Comparison of ENCODE assay signal across 1 cellular context in genomic region chr2:105873721-105874120, GRCh38.
TF ChIP-seq lines count a peak whose summit lies in the region.

No MANE protein-coding gene starts in this region.

TF ChIP-seq in K562, 482 proteins besides CTCF, POLR2A, EP300 and RAD21 (continued from another document and continues in another):
- TF ChIP-seq ZNF592 (IDR thresholded peaks at IDR 0.05) (no peak), ATF1 (CRISPR knock-in tag; IDR thresholded peaks at IDR 0.05) (no peak), ATF1 (tag; IDR thresholded peaks at IDR 0.05) (no peak), PHF20 (IDR thresholded peaks at IDR 0.05; ENCODE audit: partially characterized antibody) (no peak), ZNF212 (CRISPR knock-in tag; IDR thresholded peaks at IDR 0.05) (no peak), ZNF75A (CRISPR knock-in tag; IDR thresholded peaks at IDR 0.05) (no peak), ZNF639 (CRISPR knock-in tag; conservative IDR thresholded peaks at IDR 0.05 in 1 of 2, IDR thresholded peaks at IDR 0.05 in 1 of 2) (no peak), SMARCA4 (IDR thresholded peaks at IDR 0.05) (peak; percentile 81), NFIX (CRISPR knock-in tag; IDR thresholded peaks at IDR 0.05; ENCODE audit: low read depth) (no peak), E2F3 (CRISPR knock-in tag; IDR thresholded peaks at IDR 0.05) (no peak), TAL1 (IDR thresholded peaks at IDR 0.05) (no peak), PYGO2 (tag; IDR thresholded peaks at IDR 0.05) (no peak), MAZ (CRISPR knock-in tag; conservative IDR thresholded peaks at IDR 0.05 in 1 of 2, IDR thresholded peaks at IDR 0.05 in 1 of 2) (peak in 1 of 2 experiments; percentile 48; a peak in 2 of 4 replicates), UBTF (IDR thresholded peaks at IDR 0.05; ENCODE audit: borderline replicate concordance in 1 of 2, low read depth in 2 of 2, low read length in 2 of 2) (no peak), SMAD3 (CRISPR knock-in tag; conservative IDR thresholded peaks at IDR 0.05) (no peak), FOXA1 (IDR thresholded peaks at IDR 0.05; ENCODE audit: borderline replicate concordance) (no peak), SREBF1 (IDR thresholded peaks at IDR 0.05; ENCODE audit: borderline replicate concordance, low read depth, low read length) (no peak), FOXO4 (CRISPR knock-in tag; IDR thresholded peaks at IDR 0.05) (no peak), ERF (CRISPR knock-in tag; IDR thresholded peaks at IDR 0.05) (no peak)
- TF ChIP-seq, protein P1, sequence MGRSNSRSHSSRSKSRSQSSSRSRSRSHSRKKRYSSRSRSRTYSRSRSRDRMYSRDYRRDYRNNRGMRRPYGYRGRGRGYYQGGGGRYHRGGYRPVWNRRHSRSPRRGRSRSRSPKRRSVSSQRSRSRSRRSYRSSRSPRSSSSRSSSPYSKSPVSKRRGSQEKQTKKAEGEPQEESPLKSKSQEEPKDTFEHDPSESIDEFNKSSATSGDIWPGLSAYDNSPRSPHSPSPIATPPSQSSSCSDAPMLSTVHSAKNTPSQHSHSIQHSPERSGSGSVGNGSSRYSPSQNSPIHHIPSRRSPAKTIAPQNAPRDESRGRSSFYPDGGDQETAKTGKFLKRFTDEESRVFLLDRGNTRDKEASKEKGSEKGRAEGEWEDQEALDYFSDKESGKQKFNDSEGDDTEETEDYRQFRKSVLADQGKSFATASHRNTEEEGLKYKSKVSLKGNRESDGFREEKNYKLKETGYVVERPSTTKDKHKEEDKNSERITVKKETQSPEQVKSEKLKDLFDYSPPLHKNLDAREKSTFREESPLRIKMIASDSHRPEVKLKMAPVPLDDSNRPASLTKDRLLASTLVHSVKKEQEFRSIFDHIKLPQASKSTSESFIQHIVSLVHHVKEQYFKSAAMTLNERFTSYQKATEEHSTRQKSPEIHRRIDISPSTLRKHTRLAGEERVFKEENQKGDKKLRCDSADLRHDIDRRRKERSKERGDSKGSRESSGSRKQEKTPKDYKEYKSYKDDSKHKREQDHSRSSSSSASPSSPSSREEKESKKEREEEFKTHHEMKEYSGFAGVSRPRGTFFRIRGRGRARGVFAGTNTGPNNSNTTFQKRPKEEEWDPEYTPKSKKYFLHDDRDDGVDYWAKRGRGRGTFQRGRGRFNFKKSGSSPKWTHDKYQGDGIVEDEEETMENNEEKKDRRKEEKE (IDR thresholded peaks at IDR 0.05; ENCODE audit: borderline replicate concordance in 1 of 2, control insufficient read depth in 1 of 2, low read depth in 2 of 2, low read length in 1 of 2), result no peak
- TF ChIP-seq, protein P2, sequence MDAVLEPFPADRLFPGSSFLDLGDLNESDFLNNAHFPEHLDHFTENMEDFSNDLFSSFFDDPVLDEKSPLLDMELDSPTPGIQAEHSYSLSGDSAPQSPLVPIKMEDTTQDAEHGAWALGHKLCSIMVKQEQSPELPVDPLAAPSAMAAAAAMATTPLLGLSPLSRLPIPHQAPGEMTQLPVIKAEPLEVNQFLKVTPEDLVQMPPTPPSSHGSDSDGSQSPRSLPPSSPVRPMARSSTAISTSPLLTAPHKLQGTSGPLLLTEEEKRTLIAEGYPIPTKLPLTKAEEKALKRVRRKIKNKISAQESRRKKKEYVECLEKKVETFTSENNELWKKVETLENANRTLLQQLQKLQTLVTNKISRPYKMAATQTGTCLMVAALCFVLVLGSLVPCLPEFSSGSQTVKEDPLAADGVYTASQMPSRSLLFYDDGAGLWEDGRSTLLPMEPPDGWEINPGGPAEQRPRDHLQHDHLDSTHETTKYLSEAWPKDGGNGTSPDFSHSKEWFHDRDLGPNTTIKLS (IDR thresholded peaks at IDR 0.05; ENCODE audit: borderline replicate concordance, low read depth), result no peak
- TF ChIP-seq, protein P3, sequence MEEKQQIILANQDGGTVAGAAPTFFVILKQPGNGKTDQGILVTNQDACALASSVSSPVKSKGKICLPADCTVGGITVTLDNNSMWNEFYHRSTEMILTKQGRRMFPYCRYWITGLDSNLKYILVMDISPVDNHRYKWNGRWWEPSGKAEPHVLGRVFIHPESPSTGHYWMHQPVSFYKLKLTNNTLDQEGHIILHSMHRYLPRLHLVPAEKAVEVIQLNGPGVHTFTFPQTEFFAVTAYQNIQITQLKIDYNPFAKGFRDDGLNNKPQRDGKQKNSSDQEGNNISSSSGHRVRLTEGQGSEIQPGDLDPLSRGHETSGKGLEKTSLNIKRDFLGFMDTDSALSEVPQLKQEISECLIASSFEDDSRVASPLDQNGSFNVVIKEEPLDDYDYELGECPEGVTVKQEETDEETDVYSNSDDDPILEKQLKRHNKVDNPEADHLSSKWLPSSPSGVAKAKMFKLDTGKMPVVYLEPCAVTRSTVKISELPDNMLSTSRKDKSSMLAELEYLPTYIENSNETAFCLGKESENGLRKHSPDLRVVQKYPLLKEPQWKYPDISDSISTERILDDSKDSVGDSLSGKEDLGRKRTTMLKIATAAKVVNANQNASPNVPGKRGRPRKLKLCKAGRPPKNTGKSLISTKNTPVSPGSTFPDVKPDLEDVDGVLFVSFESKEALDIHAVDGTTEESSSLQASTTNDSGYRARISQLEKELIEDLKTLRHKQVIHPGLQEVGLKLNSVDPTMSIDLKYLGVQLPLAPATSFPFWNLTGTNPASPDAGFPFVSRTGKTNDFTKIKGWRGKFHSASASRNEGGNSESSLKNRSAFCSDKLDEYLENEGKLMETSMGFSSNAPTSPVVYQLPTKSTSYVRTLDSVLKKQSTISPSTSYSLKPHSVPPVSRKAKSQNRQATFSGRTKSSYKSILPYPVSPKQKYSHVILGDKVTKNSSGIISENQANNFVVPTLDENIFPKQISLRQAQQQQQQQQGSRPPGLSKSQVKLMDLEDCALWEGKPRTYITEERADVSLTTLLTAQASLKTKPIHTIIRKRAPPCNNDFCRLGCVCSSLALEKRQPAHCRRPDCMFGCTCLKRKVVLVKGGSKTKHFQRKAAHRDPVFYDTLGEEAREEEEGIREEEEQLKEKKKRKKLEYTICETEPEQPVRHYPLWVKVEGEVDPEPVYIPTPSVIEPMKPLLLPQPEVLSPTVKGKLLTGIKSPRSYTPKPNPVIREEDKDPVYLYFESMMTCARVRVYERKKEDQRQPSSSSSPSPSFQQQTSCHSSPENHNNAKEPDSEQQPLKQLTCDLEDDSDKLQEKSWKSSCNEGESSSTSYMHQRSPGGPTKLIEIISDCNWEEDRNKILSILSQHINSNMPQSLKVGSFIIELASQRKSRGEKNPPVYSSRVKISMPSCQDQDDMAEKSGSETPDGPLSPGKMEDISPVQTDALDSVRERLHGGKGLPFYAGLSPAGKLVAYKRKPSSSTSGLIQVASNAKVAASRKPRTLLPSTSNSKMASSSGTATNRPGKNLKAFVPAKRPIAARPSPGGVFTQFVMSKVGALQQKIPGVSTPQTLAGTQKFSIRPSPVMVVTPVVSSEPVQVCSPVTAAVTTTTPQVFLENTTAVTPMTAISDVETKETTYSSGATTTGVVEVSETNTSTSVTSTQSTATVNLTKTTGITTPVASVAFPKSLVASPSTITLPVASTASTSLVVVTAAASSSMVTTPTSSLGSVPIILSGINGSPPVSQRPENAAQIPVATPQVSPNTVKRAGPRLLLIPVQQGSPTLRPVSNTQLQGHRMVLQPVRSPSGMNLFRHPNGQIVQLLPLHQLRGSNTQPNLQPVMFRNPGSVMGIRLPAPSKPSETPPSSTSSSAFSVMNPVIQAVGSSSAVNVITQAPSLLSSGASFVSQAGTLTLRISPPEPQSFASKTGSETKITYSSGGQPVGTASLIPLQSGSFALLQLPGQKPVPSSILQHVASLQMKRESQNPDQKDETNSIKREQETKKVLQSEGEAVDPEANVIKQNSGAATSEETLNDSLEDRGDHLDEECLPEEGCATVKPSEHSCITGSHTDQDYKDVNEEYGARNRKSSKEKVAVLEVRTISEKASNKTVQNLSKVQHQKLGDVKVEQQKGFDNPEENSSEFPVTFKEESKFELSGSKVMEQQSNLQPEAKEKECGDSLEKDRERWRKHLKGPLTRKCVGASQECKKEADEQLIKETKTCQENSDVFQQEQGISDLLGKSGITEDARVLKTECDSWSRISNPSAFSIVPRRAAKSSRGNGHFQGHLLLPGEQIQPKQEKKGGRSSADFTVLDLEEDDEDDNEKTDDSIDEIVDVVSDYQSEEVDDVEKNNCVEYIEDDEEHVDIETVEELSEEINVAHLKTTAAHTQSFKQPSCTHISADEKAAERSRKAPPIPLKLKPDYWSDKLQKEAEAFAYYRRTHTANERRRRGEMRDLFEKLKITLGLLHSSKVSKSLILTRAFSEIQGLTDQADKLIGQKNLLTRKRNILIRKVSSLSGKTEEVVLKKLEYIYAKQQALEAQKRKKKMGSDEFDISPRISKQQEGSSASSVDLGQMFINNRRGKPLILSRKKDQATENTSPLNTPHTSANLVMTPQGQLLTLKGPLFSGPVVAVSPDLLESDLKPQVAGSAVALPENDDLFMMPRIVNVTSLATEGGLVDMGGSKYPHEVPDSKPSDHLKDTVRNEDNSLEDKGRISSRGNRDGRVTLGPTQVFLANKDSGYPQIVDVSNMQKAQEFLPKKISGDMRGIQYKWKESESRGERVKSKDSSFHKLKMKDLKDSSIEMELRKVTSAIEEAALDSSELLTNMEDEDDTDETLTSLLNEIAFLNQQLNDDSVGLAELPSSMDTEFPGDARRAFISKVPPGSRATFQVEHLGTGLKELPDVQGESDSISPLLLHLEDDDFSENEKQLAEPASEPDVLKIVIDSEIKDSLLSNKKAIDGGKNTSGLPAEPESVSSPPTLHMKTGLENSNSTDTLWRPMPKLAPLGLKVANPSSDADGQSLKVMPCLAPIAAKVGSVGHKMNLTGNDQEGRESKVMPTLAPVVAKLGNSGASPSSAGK (IDR thresholded peaks at IDR 0.05), result no peak
- TF ChIP-seq, protein P4, sequence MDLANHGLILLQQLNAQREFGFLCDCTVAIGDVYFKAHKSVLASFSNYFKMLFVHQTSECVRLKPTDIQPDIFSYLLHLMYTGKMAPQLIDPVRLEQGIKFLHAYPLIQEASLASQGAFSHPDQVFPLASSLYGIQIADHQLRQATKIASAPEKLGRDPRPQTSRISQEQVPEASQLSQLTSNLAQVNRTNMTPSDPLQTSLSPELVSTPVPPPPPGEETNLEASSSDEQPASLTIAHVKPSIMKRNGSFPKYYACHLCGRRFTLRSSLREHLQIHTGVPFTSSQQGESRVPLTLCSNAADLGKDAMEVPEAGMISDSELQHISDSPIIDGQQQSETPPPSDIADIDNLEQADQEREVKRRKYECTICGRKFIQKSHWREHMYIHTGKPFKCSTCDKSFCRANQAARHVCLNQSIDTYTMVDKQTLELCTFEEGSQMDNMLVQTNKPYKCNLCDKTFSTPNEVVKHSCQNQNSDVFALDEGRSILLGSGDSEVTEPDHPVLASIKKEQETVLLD (IDR thresholded peaks at IDR 0.05), result no peak
